19 cellular contexts compared by ENCODE assay signal in the genomic region with DNA sequence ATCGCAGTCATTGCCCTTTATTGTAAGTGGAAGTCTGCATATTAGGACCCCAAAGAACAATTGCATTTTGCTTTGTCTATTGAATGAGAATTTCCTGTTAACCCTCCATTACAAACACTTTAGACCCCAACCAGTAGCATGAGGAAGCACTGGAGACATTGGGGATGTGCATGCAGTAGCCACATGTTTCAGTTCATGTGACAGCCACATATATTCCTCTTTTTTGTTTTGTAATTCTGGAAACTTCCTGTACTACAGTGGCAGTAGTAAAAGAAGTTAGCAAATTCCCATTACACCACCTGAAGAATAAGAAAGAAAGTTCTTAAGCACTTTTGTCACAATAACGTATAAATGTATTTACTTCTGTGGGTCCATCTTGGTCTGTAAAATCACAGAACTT.
"Had no signal": no experiment of that assay in that cellular context is flagged by ENCODE, and none has a peak within 500 bp of the region (broad histone marks: within the 10 kb centered on the region; RNA-seq: fewer than 3 reads in every experiment).

No MANE protein-coding gene starts in this region.

- H3K36me3 ChIP-seq: esophagus muscularis mucosa, gastrocnemius medialis, lower lobe of right lung, suprapubic skin, thyroid gland, uterus had no signal

- H3K27ac Mint-ChIP-seq: effector memory CD8-positive, alpha-beta T cell; natural killer cell; type B pancreatic cell had no signal

- ATAC-seq: effector memory CD8-positive, alpha-beta T cell; gastrocnemius medialis; left lobe of liver; mucosa of descending colon; natural killer cell; right cardiac atrium had no signal

- H3K4me2 ChIP-seq: smooth muscle cell had no signal

- H3K4me3 Mint-ChIP-seq: dendritic cell treated with granulocyte-macrophage colony-stimulating factor and Interleukin-4, amounts not matched to agents 40 ng/mL and 50 ng/mL, for 4 days; effector memory CD8-positive, alpha-beta T cell; natural killer cell; neural crest cell; type B pancreatic cell had no signal

- H3K4me1 Mint-ChIP-seq: natural killer cell had no signal

- H3K9me3 Mint-ChIP-seq: dendritic cell treated with granulocyte-macrophage colony-stimulating factor and Interleukin-4, amounts not matched to agents 40 ng/mL and 50 ng/mL, for 4 days; effector memory CD8-positive, alpha-beta T cell; natural killer cell; type B pancreatic cell had no signal

- H3K4me1 ChIP-seq: lower lobe of right lung, thyroid gland, uterus had no signal

- H3K36me3 Mint-ChIP-seq: natural killer cell, type B pancreatic cell had no signal

- H3K4me3 ChIP-seq: esophagus muscularis mucosa, gastrocnemius medialis, lower lobe of right lung, mucosa of descending colon, smooth muscle cell, suprapubic skin, thyroid gland, uterus had no signal

- DNase-seq: effector memory CD8-positive, alpha-beta T cell; gastrocnemius medialis; glutamatergic neuron; islet precursor cell; lower lobe of right lung; mucosa of descending colon; natural killer cell; right cardiac atrium; stimulated activated CD4-positive, alpha-beta T cell treated with anti-CD3 and anti-CD28 coated beads, Interleukin-2, amount 100 ng/mL, for 48 hours; stimulated activated naive CD4-positive, alpha-beta T cell treated with Interleukin-2 at 50 U/mL for 16 hours; thyroid gland; uterus had no signal

- H3K27ac ChIP-seq: esophagus muscularis mucosa, lower lobe of right lung, suprapubic skin, thyroid gland, uterus had no signal

- H3K27me3 ChIP-seq: esophagus muscularis mucosa, gastrocnemius medialis, suprapubic skin, thyroid gland, uterus had no signal

- H3K9me3 ChIP-seq: esophagus muscularis mucosa, gastrocnemius medialis, lower lobe of right lung, mucosa of descending colon, suprapubic skin, thyroid gland, uterus had no signal
